Comparison of ENCODE assay signal across 8 cellular contexts in genomic region chr17:78041401-78042179, GRCh38.
DNase-seq lines count a peak whose midpoint lies in the region; ATAC-seq and TF ChIP-seq lines count a peak whose summit lies in the region.

No MANE protein-coding gene starts in this region.

- H3K9me3 ChIP-seq in muscle layer of colon (ENCODE audit: low read length) = no peaks in the 10 kb centered on the region

- H3K4me1 ChIP-seq in muscle layer of colon (ENCODE audit: insufficient read depth, low read length) = peaks cover 20% of the 10 kb centered on the region

- H3K4me1 Mint-ChIP-seq in dendritic cell treated with granulocyte-macrophage colony-stimulating factor and Interleukin-4, amounts not matched to agents 40 ng/mL and 50 ng/mL, for 4 days (ENCODE audit: low read depth) = peaks cover 17% of the 10 kb centered on the region

- H3K4me3 Mint-ChIP-seq in dendritic cell treated with granulocyte-macrophage colony-stimulating factor and Interleukin-4, amounts not matched to agents 40 ng/mL and 50 ng/mL, for 4 days = peak overlapping the region; percentile 78

- peak overlapping the region; percentile 75 for H3K27ac ChIP-seq in muscle layer of colon (ENCODE audit: low read depth, low read length)

- intact Hi-C loops in dendritic cell treated with granulocyte-macrophage colony-stimulating factor and Interleukin-4, amounts not matched to agents 40 ng/mL and 50 ng/mL, for 4 days (cut with micrococcal nuclease) = no loop called here

- TF ChIP-seq CTCF in AG10803 (conservative IDR thresholded peaks at IDR 0.05; ENCODE audit: low read length) = no peak

- ATAC-seq in GM21515 (IDR thresholded peaks at IDR 0.05; ENCODE audit: unreplicated experiment) = no peak

- no peaks in the 10 kb centered on the region for H3K27me3 ChIP-seq in muscle layer of colon (ENCODE audit: control insufficient read depth in 1 of 2, insufficient read depth in 2 of 2, low read length in 2 of 2)

- H3K27me3 Mint-ChIP-seq in dendritic cell treated with granulocyte-macrophage colony-stimulating factor and Interleukin-4, amounts not matched to agents 40 ng/mL and 50 ng/mL, for 4 days = peaks cover 4% of the 10 kb centered on the region

- no peaks in the 10 kb centered on the region for H3K9me3 Mint-ChIP-seq in dendritic cell treated with granulocyte-macrophage colony-stimulating factor and Interleukin-4, amounts not matched to agents 40 ng/mL and 50 ng/mL, for 4 days

- peak overlapping the region; percentile 90 for H3K27ac Mint-ChIP-seq in dendritic cell treated with granulocyte-macrophage colony-stimulating factor and Interleukin-4, amounts not matched to agents 40 ng/mL and 50 ng/mL, for 4 days

- no peaks in the 10 kb centered on the region for H3K36me3 Mint-ChIP-seq in dendritic cell treated with granulocyte-macrophage colony-stimulating factor and Interleukin-4, amounts not matched to agents 40 ng/mL and 50 ng/mL, for 4 days (ENCODE audit: low read depth)

- H3K4me3 ChIP-seq in AG10803 (ENCODE audit: low read length) (peak overlapping the region; percentile 73), muscle layer of colon (ENCODE audit: low read depth in 1 of 2, low read length in 2 of 2) (peak overlapping the region; percentile 63 to 73)

- no peak for DNase-seq in AG10803 (ENCODE audit: low read depth)
- DNase-seq in NCI-H82 (lab: John Stamatoyannopoulos, UW) = peak; percentile 66
- DNase-seq in iPS-NIHi7 (ENCODE audit: extremely low spot score) = no peak
- DNase-seq in GOT3 (lab: John Stamatoyannopoulos, UW) = no peak
- no peak for DNase-seq in stimulated activated CD4-positive, alpha-beta T cell treated with anti-CD3 and anti-CD28 coated beads, Interleukin-1b, Interleukin-23, amount 100 ng/mL, for 48 hours

- peak overlapping the region; percentile 28 for H3K9ac ChIP-seq in muscle layer of colon (ENCODE audit: low read length)

- H3K36me3 ChIP-seq in muscle layer of colon (ENCODE audit: insufficient read depth, low read length) = no peaks in the 10 kb centered on the region
